ENCODE assay signal across 8 cellular contexts in genomic region chr3:183636221-183637105, GRCh38. TPM values are rescaled to one million over a fixed set of nuclear protein-coding genes. Genes with fewer than 3 reads are reported as not detected.
DNase-seq lines count a peak whose midpoint lies in the region; ATAC-seq and TF ChIP-seq lines count a peak whose summit lies in the region.

No MANE protein-coding gene starts in this region.

- H3K9ac ChIP-seq in rectal smooth muscle tissue (ENCODE audit: low read length) = peak overlapping the region; percentile 54

- intact Hi-C loops in aorta (cut with DNase I) = loop anchor here (2.0 to 5.0 kb wide), 2 partner anchors 61 to 62 kb away; partner anchors contain the start of gene YEATS2 (in 1 of the 2)

- peaks cover 13% of the 10 kb centered on the region for H3K4me1 ChIP-seq in hepatocyte (ENCODE audit: insufficient read depth)
- peaks cover 18% of the 10 kb centered on the region for H3K4me1 ChIP-seq in rectal smooth muscle tissue (ENCODE audit: control insufficient read depth, insufficient read depth, low read length)
- peaks cover 0 to under 1% of the 10 kb centered on the region in 2 donors for H3K4me1 ChIP-seq in aorta (ENCODE audit: control insufficient read depth in 1 of 2, insufficient read depth in 2 of 2, low read length in 2 of 2)

- H3K27ac ChIP-seq in hepatocyte (peak overlapping the region; percentile 98), rectal smooth muscle tissue (ENCODE audit: low read depth, low read length) (peak overlapping the region; percentile 98), aorta (ENCODE audit: low read depth in 1 of 2, low read length in 2 of 2) (peak overlapping the region; percentile 66 to 70)

- ATAC-seq in GM18511 (IDR thresholded peaks at IDR 0.05; ENCODE audit: unreplicated experiment) = peak; percentile 85
- peak; percentile 83 for ATAC-seq in HG03025 (IDR thresholded peaks at IDR 0.05; ENCODE audit: low FRiP score, unreplicated experiment)
- ATAC-seq in aorta (ENCODE audit: low FRiP score) = peak; percentile 94

- peak; percentile 98 for DNase-seq in NCI-H2029 treated with DMSO at 0.1 percent for 48 hours (lab: John Stamatoyannopoulos, UW)
- peak; percentile 57 for DNase-seq in T1000 (lab: John Stamatoyannopoulos, UW)
- peak; percentile 98 for DNase-seq in astrocyte of the hippocampus (ENCODE audit: low read depth, low spot score)
- DNase-seq in hepatocyte (ENCODE audit: low spot score) = peak; percentile 96
- DNase-seq in aorta = peak; percentile 97

- H3K4me3 ChIP-seq in hepatocyte (peak overlapping the region; percentile 94), rectal smooth muscle tissue (ENCODE audit: low read length) (peak overlapping the region; percentile 74), aorta (ENCODE audit: low read length in 2 of 2) (peak overlapping the region; percentile 68 to 94)

- 1% methylated on average over 70 of the region's 84 CpGs for WGBS in hepatocyte (ENCODE audit: low lambda C conversion rate, missing lambda C conversion rate)
- whole genome bisulfite sequencing in aorta, 2 donors = 0 to 1% methylated on average over 77 to 84 of the region's 84 CpGs

- H3K9me2 ChIP-seq in hepatocyte (replicated peaks; ENCODE audit: insufficient read depth) = no peaks in the 10 kb centered on the region

- H4K20me1 ChIP-seq in hepatocyte (ENCODE audit: insufficient read depth, poor library complexity, severe bottlenecking) = peaks cover 42% of the 10 kb centered on the region

- H3K36me3 ChIP-seq in hepatocyte (replicated peaks; ENCODE audit: insufficient read depth, low read depth) = no peaks in the 10 kb centered on the region
- H3K36me3 ChIP-seq in rectal smooth muscle tissue (ENCODE audit: control insufficient read depth, insufficient read depth, low read length) = no peaks in the 10 kb centered on the region
- H3K36me3 ChIP-seq in aorta (ENCODE audit: control insufficient read depth in 1 of 2, insufficient read depth in 2 of 2, low read length in 1 of 2) = no peaks in the 10 kb centered on the region

- H3K4me2 ChIP-seq in hepatocyte = peak overlapping the region; percentile 82

- H3K27me3 ChIP-seq in hepatocyte = no peaks in the 10 kb centered on the region
- no peaks in the 10 kb centered on the region for H3K27me3 ChIP-seq in rectal smooth muscle tissue (ENCODE audit: control insufficient read depth, insufficient read depth, low read length)
- no peaks in the 10 kb centered on the region for H3K27me3 ChIP-seq in aorta (ENCODE audit: control insufficient read depth in 1 of 2, insufficient read depth in 2 of 2, low read length in 1 of 2)

- H3K79me2 ChIP-seq in hepatocyte = peaks cover 47% of the 10 kb centered on the region

- TF ChIP-seq CTCF in hepatocyte (IDR thresholded peaks at IDR 0.05; ENCODE audit: poor library complexity) = no peak

- peak overlapping the region; percentile 90 for H2AFZ ChIP-seq in hepatocyte

- no peaks in the 10 kb centered on the region for H3K9me3 ChIP-seq in hepatocyte (ENCODE audit: low read depth)
- H3K9me3 ChIP-seq in aorta (ENCODE audit: control insufficient read depth, low read length) = no peaks in the 10 kb centered on the region

RNA-seq across cellular contexts. Expression of gene KLHL24, which starts 1.0 kb away (rescaled TPM):
- total RNA-seq in hepatocyte (106 and 107 TPM in 2 replicates), aorta (10 to 100 TPM; 33.7 to 62.6 TPM)
- polyA plus RNA-seq in hepatocyte (29.6 and 29.7 TPM in 2 replicates), aorta (10 to 100 TPM; 10.8 to 14.1 TPM)

Comparison
In these comparisons a context has a peak if more than half of its experiments do, and no peak if none do; other contexts are left out.
1. Peak in every context shown above with its lines: DNase-seq, ATAC-seq, H3K4me3 ChIP-seq and H3K27ac ChIP-seq.